In genomic region chr18:644395-645004, GRCh38 we compare ENCODE assay signal across 2 cellular contexts.
TF ChIP-seq lines count a peak whose summit lies in the region.

No MANE protein-coding gene starts in this region.

TF ChIP-seq in SK-N-SH, 30 proteins besides CTCF, POLR2A, EP300 and RAD21 (continued from another document):
- TF ChIP-seq, protein P1, sequence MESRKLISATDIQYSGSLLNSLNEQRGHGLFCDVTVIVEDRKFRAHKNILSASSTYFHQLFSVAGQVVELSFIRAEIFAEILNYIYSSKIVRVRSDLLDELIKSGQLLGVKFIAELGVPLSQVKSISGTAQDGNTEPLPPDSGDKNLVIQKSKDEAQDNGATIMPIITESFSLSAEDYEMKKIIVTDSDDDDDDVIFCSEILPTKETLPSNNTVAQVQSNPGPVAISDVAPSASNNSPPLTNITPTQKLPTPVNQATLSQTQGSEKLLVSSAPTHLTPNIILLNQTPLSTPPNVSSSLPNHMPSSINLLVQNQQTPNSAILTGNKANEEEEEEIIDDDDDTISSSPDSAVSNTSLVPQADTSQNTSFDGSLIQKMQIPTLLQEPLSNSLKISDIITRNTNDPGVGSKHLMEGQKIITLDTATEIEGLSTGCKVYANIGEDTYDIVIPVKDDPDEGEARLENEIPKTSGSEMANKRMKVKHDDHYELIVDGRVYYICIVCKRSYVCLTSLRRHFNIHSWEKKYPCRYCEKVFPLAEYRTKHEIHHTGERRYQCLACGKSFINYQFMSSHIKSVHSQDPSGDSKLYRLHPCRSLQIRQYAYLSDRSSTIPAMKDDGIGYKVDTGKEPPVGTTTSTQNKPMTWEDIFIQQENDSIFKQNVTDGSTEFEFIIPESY (IDR thresholded peaks at IDR 0.05; ENCODE audit: borderline replicate concordance, low read depth): no peak
- no peak for TF ChIP-seq TCF12 (IDR thresholded peaks at IDR 0.05)
- no peak for TF ChIP-seq NRF1 (IDR thresholded peaks at IDR 0.05; ENCODE audit: low read depth, low read length)
- no peak for TF ChIP-seq RXRA (IDR thresholded peaks at IDR 0.05; ENCODE audit: borderline replicate concordance, low read depth)

TF ChIP-seq in SK-N-SH treated with all-trans-retinoic acid at 6 μM for 48 hours, 23 proteins besides CTCF, POLR2A, EP300 and RAD21 (continued from another document):
- TF ChIP-seq, protein P2, sequence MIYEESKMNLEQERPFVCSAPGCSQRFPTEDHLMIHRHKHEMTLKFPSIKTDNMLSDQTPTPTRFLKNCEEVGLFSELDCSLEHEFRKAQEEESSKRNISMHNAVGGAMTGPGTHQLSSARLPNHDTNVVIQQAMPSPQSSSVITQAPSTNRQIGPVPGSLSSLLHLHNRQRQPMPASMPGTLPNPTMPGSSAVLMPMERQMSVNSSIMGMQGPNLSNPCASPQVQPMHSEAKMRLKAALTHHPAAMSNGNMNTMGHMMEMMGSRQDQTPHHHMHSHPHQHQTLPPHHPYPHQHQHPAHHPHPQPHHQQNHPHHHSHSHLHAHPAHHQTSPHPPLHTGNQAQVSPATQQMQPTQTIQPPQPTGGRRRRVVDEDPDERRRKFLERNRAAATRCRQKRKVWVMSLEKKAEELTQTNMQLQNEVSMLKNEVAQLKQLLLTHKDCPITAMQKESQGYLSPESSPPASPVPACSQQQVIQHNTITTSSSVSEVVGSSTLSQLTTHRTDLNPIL (CRISPR knock-in tag; IDR thresholded peaks at IDR 0.05; ENCODE audit: low read depth): no peak
- TF ChIP-seq POU6F1 (CRISPR knock-in tag; IDR thresholded peaks at IDR 0.05; ENCODE audit: borderline replicate concordance, low read depth) (no peak), ZNF565 (CRISPR knock-in tag; conservative IDR thresholded peaks at IDR 0.05; ENCODE audit: low read depth) (no peak), TOX (CRISPR knock-in tag; IDR thresholded peaks at IDR 0.05; ENCODE audit: borderline replicate concordance) (no peak)
- TF ChIP-seq, protein P3, sequence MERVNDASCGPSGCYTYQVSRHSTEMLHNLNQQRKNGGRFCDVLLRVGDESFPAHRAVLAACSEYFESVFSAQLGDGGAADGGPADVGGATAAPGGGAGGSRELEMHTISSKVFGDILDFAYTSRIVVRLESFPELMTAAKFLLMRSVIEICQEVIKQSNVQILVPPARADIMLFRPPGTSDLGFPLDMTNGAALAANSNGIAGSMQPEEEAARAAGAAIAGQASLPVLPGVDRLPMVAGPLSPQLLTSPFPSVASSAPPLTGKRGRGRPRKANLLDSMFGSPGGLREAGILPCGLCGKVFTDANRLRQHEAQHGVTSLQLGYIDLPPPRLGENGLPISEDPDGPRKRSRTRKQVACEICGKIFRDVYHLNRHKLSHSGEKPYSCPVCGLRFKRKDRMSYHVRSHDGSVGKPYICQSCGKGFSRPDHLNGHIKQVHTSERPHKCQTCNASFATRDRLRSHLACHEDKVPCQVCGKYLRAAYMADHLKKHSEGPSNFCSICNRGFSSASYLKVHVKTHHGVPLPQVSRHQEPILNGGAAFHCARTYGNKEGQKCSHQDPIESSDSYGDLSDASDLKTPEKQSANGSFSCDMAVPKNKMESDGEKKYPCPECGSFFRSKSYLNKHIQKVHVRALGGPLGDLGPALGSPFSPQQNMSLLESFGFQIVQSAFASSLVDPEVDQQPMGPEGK (CRISPR knock-in tag; IDR thresholded peaks at IDR 0.05; ENCODE audit: borderline replicate concordance): no peak
